ENCODE assay signal across 18 cellular contexts in the genomic region with DNA sequence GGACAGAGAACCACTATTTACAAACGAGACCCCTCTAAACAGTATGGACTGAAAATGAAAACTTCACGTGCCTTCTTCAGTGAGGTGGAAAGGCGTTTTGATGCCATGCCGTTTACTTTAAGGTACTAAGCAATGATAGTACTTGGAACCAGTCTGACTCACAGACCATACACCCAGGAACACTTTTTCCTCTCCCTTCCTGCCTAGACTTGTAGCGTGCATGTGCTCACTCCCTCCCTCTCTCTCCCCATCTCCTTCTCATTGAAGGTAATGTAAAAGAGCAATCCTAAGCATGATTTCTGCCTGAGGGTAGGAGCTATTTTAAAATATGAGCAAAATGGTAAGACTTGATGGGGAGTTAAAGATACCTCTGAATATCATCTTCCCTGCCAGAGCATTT. TPM values are rescaled to one million over a fixed set of nuclear protein-coding genes. Genes with fewer than 3 reads are reported as not detected.
A peak's percentile ranks its signal among the peaks of the same experiment; 100 is the strongest.
DNase-seq lines count a peak whose midpoint lies in the region; ATAC-seq and TF ChIP-seq lines count a peak whose summit lies in the region.
"Had no signal": no experiment of that assay in that cellular context is flagged by ENCODE, and none has a peak within 500 bp of the region (broad histone marks: within the 10 kb centered on the region; RNA-seq: fewer than 3 reads in every experiment).

No MANE protein-coding gene starts in this region.

- H3K9me3 Mint-ChIP-seq in activated CD8-positive, alpha-beta T cell treated with anti-CD3 and anti-CD28 coated beads for 36 hours = no peaks in the 10 kb centered on the region
- no peaks in the 10 kb centered on the region for H3K9me3 Mint-ChIP-seq in activated CD8-positive, alpha-beta T cell treated with anti-CD3 and anti-CD28 coated beads, Interleukin-2, amount 10 ng/mL, durations not matched to agents 7 days and 5 days (ENCODE audit: insufficient read depth)
- no peaks in the 10 kb centered on the region for H3K9me3 Mint-ChIP-seq in activated naive CD8-positive, alpha-beta T cell treated with anti-CD3 and anti-CD28 coated beads, Interleukin-2, amount 10 ng/mL, durations not matched to agents 7 days and 5 days
- no peaks in the 10 kb centered on the region for H3K9me3 Mint-ChIP-seq in osteocyte (ENCODE audit: unreplicated experiment)
- H3K9me3 Mint-ChIP-seq: CD4-positive, alpha-beta memory T cell; HFFc6 had no signal

- H3K9me2 ChIP-seq in MM.1S (replicated peaks; ENCODE audit: insufficient read depth, low read length) = no peaks in the 10 kb centered on the region

- H3K27me3 ChIP-seq in foreskin keratinocyte (no peaks in the 10 kb centered on the region), MM.1S (replicated peaks; ENCODE audit: insufficient read depth, low read length) (no peaks in the 10 kb centered on the region)
- H3K27me3 ChIP-seq: Peyer's patch had no signal

- H3F3A ChIP-seq in MM.1S (ENCODE audit: insufficient read depth, low read length) = peaks cover 37% of the 10 kb centered on the region

- no peak for TF ChIP-seq CTCF in activated CD8-positive, alpha-beta T cell treated with anti-CD3 and anti-CD28 coated beads for 36 hours (IDR thresholded peaks at IDR 0.05)
- TF ChIP-seq CTCF in 22Rv1 (IDR thresholded peaks at IDR 0.05) (no peak), foreskin keratinocyte (conservative IDR thresholded peaks at IDR 0.05) (no peak), osteocyte (IDR thresholded peaks at IDR 0.05) (no peak), MM.1S (IDR thresholded peaks at IDR 0.05; ENCODE audit: low read length) (no peak), coronary artery (IDR thresholded peaks at IDR 0.05) (no peak)

- no peak for ATAC-seq in activated CD8-positive, alpha-beta T cell treated with anti-CD3 and anti-CD28 coated beads for 36 hours
- no peak for ATAC-seq in activated CD8-positive, alpha-beta T cell treated with anti-CD3 and anti-CD28 coated beads, Interleukin-2, amount 10 ng/mL, durations not matched to agents 7 days and 5 days
- no peak for ATAC-seq in activated naive CD8-positive, alpha-beta T cell treated with anti-CD3 and anti-CD28 coated beads, Interleukin-2, amount 10 ng/mL, durations not matched to agents 7 days and 5 days (ENCODE audit: low read depth)
- ATAC-seq in foreskin keratinocyte = peak; percentile 97
- ATAC-seq: HepG2 had no signal

- H3K36me3 Mint-ChIP-seq in activated CD8-positive, alpha-beta T cell treated with anti-CD3 and anti-CD28 coated beads for 36 hours (ENCODE audit: low read depth) = peaks cover 83% of the 10 kb centered on the region
- H3K36me3 Mint-ChIP-seq in activated CD8-positive, alpha-beta T cell treated with anti-CD3 and anti-CD28 coated beads, Interleukin-2, amount 10 ng/mL, durations not matched to agents 7 days and 5 days (ENCODE audit: low read depth) = peaks cover 84% of the 10 kb centered on the region
- H3K36me3 Mint-ChIP-seq in activated naive CD8-positive, alpha-beta T cell treated with anti-CD3 and anti-CD28 coated beads, Interleukin-2, amount 10 ng/mL, durations not matched to agents 7 days and 5 days = peaks cover 47% of the 10 kb centered on the region
- H3K36me3 Mint-ChIP-seq in osteocyte (ENCODE audit: unreplicated experiment) = peaks cover 40% of the 10 kb centered on the region

- H3K4me3 ChIP-seq in MM.1S (ENCODE audit: low read length) = no peak overlapping the region
- H3K4me3 ChIP-seq in coronary artery = no peak overlapping the region
- H3K4me3 ChIP-seq: Peyer's patch had no signal

- H3K79me2 ChIP-seq in MM.1S (ENCODE audit: low read length) = peaks cover 30% of the 10 kb centered on the region

- no peak overlapping the region for H3K4me2 ChIP-seq in MM.1S (ENCODE audit: low read depth, low read length)

- peak overlapping the region; percentile 73 for H3K27ac Mint-ChIP-seq in activated CD8-positive, alpha-beta T cell treated with anti-CD3 and anti-CD28 coated beads for 36 hours
- H3K27ac Mint-ChIP-seq in activated CD8-positive, alpha-beta T cell treated with anti-CD3 and anti-CD28 coated beads, Interleukin-2, amount 10 ng/mL, durations not matched to agents 7 days and 5 days = no peak overlapping the region
- H3K27ac Mint-ChIP-seq in activated naive CD8-positive, alpha-beta T cell treated with anti-CD3 and anti-CD28 coated beads, Interleukin-2, amount 10 ng/mL, durations not matched to agents 7 days and 5 days = peak overlapping the region; percentile 16
- H3K27ac Mint-ChIP-seq in osteocyte (ENCODE audit: unreplicated experiment) = no peak overlapping the region
- H3K27ac Mint-ChIP-seq: HFFc6 had no signal

- H3K27me3 Mint-ChIP-seq in activated CD8-positive, alpha-beta T cell treated with anti-CD3 and anti-CD28 coated beads for 36 hours = no peaks in the 10 kb centered on the region
- H3K27me3 Mint-ChIP-seq in activated CD8-positive, alpha-beta T cell treated with anti-CD3 and anti-CD28 coated beads, Interleukin-2, amount 10 ng/mL, durations not matched to agents 7 days and 5 days (ENCODE audit: low read depth) = no peaks in the 10 kb centered on the region
- no peaks in the 10 kb centered on the region for H3K27me3 Mint-ChIP-seq in activated naive CD8-positive, alpha-beta T cell treated with anti-CD3 and anti-CD28 coated beads, Interleukin-2, amount 10 ng/mL, durations not matched to agents 7 days and 5 days
- H3K27me3 Mint-ChIP-seq in osteocyte (ENCODE audit: unreplicated experiment) = no peaks in the 10 kb centered on the region
- H3K27me3 Mint-ChIP-seq: CD4-positive, alpha-beta memory T cell had no signal

- H3K9me3 ChIP-seq in MM.1S (replicated peaks; ENCODE audit: insufficient read depth, low read length) = no peaks in the 10 kb centered on the region
- H3K9me3 ChIP-seq: Peyer's patch had no signal

- POLR2A ChIA-PET in activated CD8-positive, alpha-beta T cell treated with anti-CD3 and anti-CD28 coated beads for 36 hours (lab: Charles Lee) = interaction anchor here (0.8 to 9.1 kb wide), 8 partner anchors 7 to 65 kb away, joined by 3 to 162 read pairs (median 4); partner anchors contain the start of genes ESYT1, RPL41 and ZC3H10
- POLR2A ChIA-PET in activated CD8-positive, alpha-beta T cell treated with anti-CD3 and anti-CD28 coated beads, Interleukin-2, amount 10 ng/mL, durations not matched to agents 7 days and 5 days (lab: Charles Lee) = interaction anchor here (0.5 kb wide), 1 partner anchor 143 kb away, joined by 3 read pairs; no protein-coding TSS in a partner anchor
- POLR2A ChIA-PET in activated naive CD8-positive, alpha-beta T cell treated with anti-CD3 and anti-CD28 coated beads, Interleukin-2, amount 10 ng/mL, durations not matched to agents 7 days and 5 days (lab: Charles Lee) = interaction anchor here (1.0 to 1.2 kb wide), 2 partner anchors 25 to 64 kb away, joined by 3 read pairs; no protein-coding TSS in a partner anchor

- no peak overlapping the region for H2AFZ ChIP-seq in MM.1S (ENCODE audit: low read length)

- no peak overlapping the region for H3K9ac ChIP-seq in MM.1S (ENCODE audit: low read length)

- H3K27ac ChIP-seq in 22Rv1 = peak overlapping the region; percentile 13
- H3K27ac ChIP-seq in foreskin keratinocyte = peak overlapping the region; percentile 48
- H3K27ac ChIP-seq in MM.1S (ENCODE audit: low read length) = no peak overlapping the region
- no peak overlapping the region for H3K27ac ChIP-seq in coronary artery
- H3K27ac ChIP-seq: Peyer's patch had no signal

- CTCF ChIA-PET in activated CD8-positive, alpha-beta T cell treated with anti-CD3 and anti-CD28 coated beads for 36 hours (lab: Charles Lee) = interaction anchor here (1.3 kb wide), 1 partner anchor 63 kb away, joined by 5 read pairs; no protein-coding TSS in a partner anchor
- CTCF ChIA-PET in activated CD8-positive, alpha-beta T cell treated with anti-CD3 and anti-CD28 coated beads, Interleukin-2, amount 10 ng/mL, durations not matched to agents 7 days and 5 days (lab: Charles Lee) = interaction anchor here (13.1 kb wide), 1 partner anchor 65 kb away, joined by 88 read pairs; no protein-coding TSS in a partner anchor

- no peak overlapping the region for H3K4me3 Mint-ChIP-seq in activated CD8-positive, alpha-beta T cell treated with anti-CD3 and anti-CD28 coated beads for 36 hours
- H3K4me3 Mint-ChIP-seq in activated CD8-positive, alpha-beta T cell treated with anti-CD3 and anti-CD28 coated beads, Interleukin-2, amount 10 ng/mL, durations not matched to agents 7 days and 5 days = no peak overlapping the region
- no peak overlapping the region for H3K4me3 Mint-ChIP-seq in activated naive CD8-positive, alpha-beta T cell treated with anti-CD3 and anti-CD28 coated beads, Interleukin-2, amount 10 ng/mL, durations not matched to agents 7 days and 5 days
- H3K4me3 Mint-ChIP-seq in osteocyte (ENCODE audit: unreplicated experiment) = no peak overlapping the region
- H3K4me3 Mint-ChIP-seq: CD4-positive, alpha-beta memory T cell; HFFc6 had no signal

- H4K20me1 ChIP-seq in MM.1S (ENCODE audit: insufficient read depth, low read length) = peaks cover 6% of the 10 kb centered on the region; the same call in 1 of the 2 replicates

- H3K36me3 ChIP-seq in MM.1S (replicated peaks; ENCODE audit: insufficient read depth, low read length) = peaks cover 38% of the 10 kb centered on the region

- DNase-seq in activated CD8-positive, alpha-beta T cell treated with anti-CD3 and anti-CD28 coated beads for 36 hours = no peak
- no peak for DNase-seq in activated CD8-positive, alpha-beta T cell treated with anti-CD3 and anti-CD28 coated beads, Interleukin-2, amount 10 ng/mL, durations not matched to agents 7 days and 5 days
- DNase-seq in activated naive CD8-positive, alpha-beta T cell treated with anti-CD3 and anti-CD28 coated beads, Interleukin-2, amount 10 ng/mL, durations not matched to agents 7 days and 5 days = no peak
- DNase-seq in foreskin keratinocyte (peak; percentile 87 to 95), osteocyte (ENCODE audit: extremely low spot score, unreplicated experiment) (no peak), MM.1S (no peak), coronary artery (ENCODE audit: low spot score) (no peak)
- DNase-seq: CD4-positive, alpha-beta memory T cell; DMS153; GDM1; H7; HFFc6; KBM-7; MV-4-11; NCI-H1694 treated with DMSO at 0.1 percent for 48 hours; Peyer's patch had no signal

- H3K4me1 Mint-ChIP-seq in activated CD8-positive, alpha-beta T cell treated with anti-CD3 and anti-CD28 coated beads for 36 hours (ENCODE audit: low read depth) = peaks cover 31% of the 10 kb centered on the region
- H3K4me1 Mint-ChIP-seq in activated CD8-positive, alpha-beta T cell treated with anti-CD3 and anti-CD28 coated beads, Interleukin-2, amount 10 ng/mL, durations not matched to agents 7 days and 5 days (ENCODE audit: low read depth) = peaks cover 33% of the 10 kb centered on the region
- H3K4me1 Mint-ChIP-seq in activated naive CD8-positive, alpha-beta T cell treated with anti-CD3 and anti-CD28 coated beads, Interleukin-2, amount 10 ng/mL, durations not matched to agents 7 days and 5 days = peaks cover 28% of the 10 kb centered on the region
- H3K4me1 Mint-ChIP-seq in osteocyte (ENCODE audit: unreplicated experiment) = peaks cover 16% of the 10 kb centered on the region

- peaks cover 14% of the 10 kb centered on the region for H3K4me1 ChIP-seq in foreskin keratinocyte
- peaks cover 3% of the 10 kb centered on the region for H3K4me1 ChIP-seq in MM.1S (ENCODE audit: low read length)

- intact Hi-C loops in activated CD8-positive, alpha-beta T cell treated with anti-CD3 and anti-CD28 coated beads for 36 hours (cut with micrococcal nuclease) = no loop called here

RNA-seq across cellular contexts. Expression of gene RPL41, which starts 5.9 kb away (rescaled TPM):
- total RNA-seq in activated CD8-positive, alpha-beta T cell treated with anti-CD3 and anti-CD28 coated beads for 36 hours = 1,000 to 10,000 TPM; 5,401 to 5,452 TPM
- total RNA-seq in activated CD8-positive, alpha-beta T cell treated with anti-CD3 and anti-CD28 coated beads, Interleukin-2, amount 10 ng/mL, durations not matched to agents 7 days and 5 days = 1,000 to 10,000 TPM; 3,845 to 4,046 TPM
- total RNA-seq in activated naive CD8-positive, alpha-beta T cell treated with anti-CD3 and anti-CD28 coated beads, Interleukin-2, amount 10 ng/mL, durations not matched to agents 7 days and 5 days = 1,000 to 10,000 TPM; 4,462 to 4,551 TPM
- total RNA-seq in foreskin keratinocyte (4,994 and 5,148 TPM in 2 replicates), osteocyte (3,386 and 3,580 TPM in 2 replicates)
- 7,188 and 7,608 TPM in 2 replicates for polyA plus RNA-seq in foreskin keratinocyte

RNA-seq across cellular contexts. Expression of gene PA2G4, which starts 6.2 kb away (rescaled TPM):
- total RNA-seq in activated CD8-positive, alpha-beta T cell treated with anti-CD3 and anti-CD28 coated beads for 36 hours = 100 to 1,000 TPM; 447 to 455 TPM
- 100 to 1,000 TPM; 316 to 323 TPM for total RNA-seq in activated CD8-positive, alpha-beta T cell treated with anti-CD3 and anti-CD28 coated beads, Interleukin-2, amount 10 ng/mL, durations not matched to agents 7 days and 5 days
- 100 to 1,000 TPM; 226 to 227 TPM for total RNA-seq in activated naive CD8-positive, alpha-beta T cell treated with anti-CD3 and anti-CD28 coated beads, Interleukin-2, amount 10 ng/mL, durations not matched to agents 7 days and 5 days
- total RNA-seq in foreskin keratinocyte (259 and 335 TPM in 2 replicates), osteocyte (85.9 and 87.9 TPM in 2 replicates)
- polyA plus RNA-seq in foreskin keratinocyte = 213 and 297 TPM in 2 replicates

RNA-seq across cellular contexts. Expression of gene ZC3H10, which starts 7.5 kb away (rescaled TPM):
- 1 to 10 TPM; 6.8 to 7.2 TPM for total RNA-seq in activated CD8-positive, alpha-beta T cell treated with anti-CD3 and anti-CD28 coated beads for 36 hours
- 10 to 100 TPM in 1 of 2 experiments, 1 to 10 TPM in 1; 9.1 to 10.6 TPM for total RNA-seq in activated CD8-positive, alpha-beta T cell treated with anti-CD3 and anti-CD28 coated beads, Interleukin-2, amount 10 ng/mL, durations not matched to agents 7 days and 5 days
- total RNA-seq in activated naive CD8-positive, alpha-beta T cell treated with anti-CD3 and anti-CD28 coated beads, Interleukin-2, amount 10 ng/mL, durations not matched to agents 7 days and 5 days = 10 to 100 TPM; 10.6 to 12.0 TPM
- total RNA-seq in foreskin keratinocyte = 2.4 and 2.9 TPM in 2 replicates
- polyA plus RNA-seq in foreskin keratinocyte = 1.4 and 1.5 TPM in 2 replicates
- total RNA-seq in osteocyte = 10.5 and 11.8 TPM in 2 replicates

RNA-seq across cellular contexts. Expression of gene ESYT1, which starts 17.5 kb away (rescaled TPM):
- 100 to 1,000 TPM; 154 to 160 TPM for total RNA-seq in activated CD8-positive, alpha-beta T cell treated with anti-CD3 and anti-CD28 coated beads for 36 hours
- total RNA-seq in activated CD8-positive, alpha-beta T cell treated with anti-CD3 and anti-CD28 coated beads, Interleukin-2, amount 10 ng/mL, durations not matched to agents 7 days and 5 days = 100 to 1,000 TPM; 317 to 333 TPM
- 100 to 1,000 TPM; 251 TPM for total RNA-seq in activated naive CD8-positive, alpha-beta T cell treated with anti-CD3 and anti-CD28 coated beads, Interleukin-2, amount 10 ng/mL, durations not matched to agents 7 days and 5 days
- total RNA-seq in foreskin keratinocyte (144 and 152 TPM in 2 replicates), osteocyte (127 and 142 TPM in 2 replicates)
- 97.9 and 105 TPM in 2 replicates for polyA plus RNA-seq in foreskin keratinocyte

RNA-seq across cellular contexts. Expression of gene ERBB3, which starts 30.6 kb away (rescaled TPM):
- total RNA-seq in activated CD8-positive, alpha-beta T cell treated with anti-CD3 and anti-CD28 coated beads for 36 hours = under 1 TPM; 0.98 to 0.99 TPM
- 1 to 10 TPM; 5.4 to 5.9 TPM for total RNA-seq in activated CD8-positive, alpha-beta T cell treated with anti-CD3 and anti-CD28 coated beads, Interleukin-2, amount 10 ng/mL, durations not matched to agents 7 days and 5 days
- 1 to 10 TPM; 7.1 to 8.1 TPM for total RNA-seq in activated naive CD8-positive, alpha-beta T cell treated with anti-CD3 and anti-CD28 coated beads, Interleukin-2, amount 10 ng/mL, durations not matched to agents 7 days and 5 days
- total RNA-seq in foreskin keratinocyte (12.1 and 13.3 TPM in 2 replicates), osteocyte (0.97 and 1.2 TPM in 2 replicates)
- polyA plus RNA-seq in foreskin keratinocyte = 8.4 and 8.5 TPM in 2 replicates

Comparison
In these comparisons a context has a peak if more than half of its experiments do, and no peak if none do; other contexts are left out.
1. H3K27ac Mint-ChIP-seq: peak in activated CD8-positive, alpha-beta T cell treated with anti-CD3 and anti-CD28 coated beads for 36 hours (single experiment) and activated naive CD8-positive, alpha-beta T cell treated with anti-CD3 and anti-CD28 coated beads, Interleukin-2, amount 10 ng/mL, durations not matched to agents 7 days and 5 days (single experiment); none in activated CD8-positive, alpha-beta T cell treated with anti-CD3 and anti-CD28 coated beads, Interleukin-2, amount 10 ng/mL, durations not matched to agents 7 days and 5 days (single experiment) and osteocyte (single experiment).
2. DNase-seq: peak in foreskin keratinocyte (2 of 2); none in activated CD8-positive, alpha-beta T cell treated with anti-CD3 and anti-CD28 coated beads for 36 hours (single experiment), activated CD8-positive, alpha-beta T cell treated with anti-CD3 and anti-CD28 coated beads, Interleukin-2, amount 10 ng/mL, durations not matched to agents 7 days and 5 days (single experiment), activated naive CD8-positive, alpha-beta T cell treated with anti-CD3 and anti-CD28 coated beads, Interleukin-2, amount 10 ng/mL, durations not matched to agents 7 days and 5 days (single experiment), osteocyte (single experiment), MM.1S (single experiment) and coronary artery (single experiment).
3. H3K27ac ChIP-seq: peak in 22Rv1 (single experiment) and foreskin keratinocyte (single experiment); none in MM.1S (single experiment) and coronary artery (0 of 2).